ENCODE assay signal across 8 cellular contexts in the genomic region with DNA sequence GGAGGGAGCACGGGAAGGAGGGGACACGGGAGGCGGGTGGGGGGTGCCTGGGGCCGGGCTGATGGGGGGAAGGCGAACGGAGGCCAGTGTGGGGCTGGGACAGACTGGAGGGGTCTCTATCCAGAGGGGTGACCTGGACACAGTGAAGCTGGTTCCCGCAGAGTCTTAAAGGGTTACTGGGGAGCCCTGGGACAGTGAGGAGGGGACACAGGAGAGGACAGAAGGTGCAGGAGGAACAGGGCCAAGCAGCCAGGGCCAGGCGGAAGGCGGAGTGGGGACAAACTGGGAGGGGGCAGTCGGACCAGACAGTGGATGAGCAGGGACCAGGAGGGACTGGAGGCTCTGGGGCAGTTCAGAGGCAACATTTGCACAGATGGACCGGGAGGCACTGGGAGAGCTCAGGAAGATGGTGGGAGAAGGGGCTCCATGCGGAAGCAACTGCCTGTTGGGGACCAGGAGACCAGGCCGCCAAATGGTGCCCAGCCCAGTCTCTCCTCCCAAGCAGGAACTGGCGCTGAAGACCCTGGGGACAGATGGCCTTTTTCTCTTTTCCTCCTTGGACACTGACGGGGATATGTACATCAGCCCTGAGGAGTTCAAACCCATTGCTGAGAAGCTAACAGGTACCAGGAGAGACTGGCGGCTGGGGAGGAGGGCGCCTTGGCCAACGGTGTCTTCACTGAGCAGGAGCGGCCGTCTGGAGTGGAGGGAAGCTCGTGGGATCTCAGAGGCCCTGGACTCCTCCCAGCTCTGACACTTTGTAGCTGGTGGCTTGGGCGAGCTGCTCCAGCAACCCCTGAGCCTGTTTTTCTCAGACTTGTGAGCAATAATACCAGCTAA. TPM values are rescaled to one million over a fixed set of nuclear protein-coding genes. Genes with fewer than 3 reads are reported as not detected.
A peak's percentile ranks its signal among the peaks of the same experiment; 100 is the strongest.
DNase-seq lines count a peak whose midpoint lies in the region; TF ChIP-seq lines count a peak whose summit lies in the region.

No MANE protein-coding gene starts in this region.

- H3K36me3 Mint-ChIP-seq in activated naive CD8-positive, alpha-beta T cell, result no peaks in the 10 kb centered on the region

- TF ChIP-seq POLR2A in stomach (IDR thresholded peaks at IDR 0.05), result no peak

- H3K9me3 Mint-ChIP-seq in activated naive CD8-positive, alpha-beta T cell (ENCODE audit: low read depth), result no peaks in the 10 kb centered on the region

- peaks cover 9% of the 10 kb centered on the region for H3K27me3 ChIP-seq in iPS-18a (ENCODE audit: control insufficient read depth, insufficient read depth, low read length)
- no peaks in the 10 kb centered on the region for H3K27me3 ChIP-seq in stomach

- in situ Hi-C loops in KBM-7 (cut with MboI; ENCODE audit: low pct_unique_long_range_greater_than_20kb, low sequenced_read_pairs), result no loop called here

- H3K9ac ChIP-seq in iPS-18a (ENCODE audit: low read length), result peak overlapping the region; percentile 56

- no peak for TF ChIP-seq EP300 in stomach (IDR thresholded peaks at IDR 0.05)

- peaks cover 5% of the 10 kb centered on the region for H3K4me1 ChIP-seq in iPS-18a (ENCODE audit: control insufficient read depth, low read depth, low read length)
- H3K4me1 ChIP-seq in stomach, result peaks cover 50 to 91% (median 67%) of the 10 kb centered on the region in 4 donors

- peaks cover 67% of the 10 kb centered on the region for H3K4me1 Mint-ChIP-seq in activated naive CD8-positive, alpha-beta T cell (ENCODE audit: low read depth)

- 33 to 39% (median 37%) methylated on average over 22 of the region's 22 CpGs for WGBS in stomach, 5 donors

- no peaks in the 10 kb centered on the region for H3K9me3 ChIP-seq in iPS-18a (ENCODE audit: control insufficient read depth, low read depth, low read length)
- H3K9me3 ChIP-seq in stomach, result no peaks in the 10 kb centered on the region

- peak overlapping the region; percentile 78 for H3K4me3 Mint-ChIP-seq in activated naive CD8-positive, alpha-beta T cell

- peaks cover 7% of the 10 kb centered on the region for H3K36me3 ChIP-seq in iPS-18a (ENCODE audit: control insufficient read depth, low read depth, low read length)
- H3K36me3 ChIP-seq in stomach, result peaks cover 0 to 10% (median 8%) of the 10 kb centered on the region in 4 donors

- peak overlapping the region; percentile 22 for H3K27ac Mint-ChIP-seq in activated naive CD8-positive, alpha-beta T cell

- H3K27ac ChIP-seq in iPS-18a (ENCODE audit: low read length) (no peak overlapping the region), stomach (peak overlapping the region; percentile 71 to 92 (median 80))

- peak; percentile 49 for DNase-seq in NCI-H2227 (lab: John Stamatoyannopoulos, UW; ENCODE audit: unreplicated experiment)
- no peak for DNase-seq in NCI-H2227 treated with DMSO at 0.1 percent for 48 hours (lab: John Stamatoyannopoulos, UW)
- no peak for DNase-seq in stomach
- no peak for DNase-seq in NCI-H1417 treated with DMSO at 0.1 percent for 48 hours (lab: John Stamatoyannopoulos, UW)
- no peak for DNase-seq in NCI-H146 treated with DMSO at 0.1 percent for 48 hours (lab: John Stamatoyannopoulos, UW; ENCODE audit: unreplicated experiment)
- no peak for DNase-seq in KBM-7

- H3K27me3 Mint-ChIP-seq in activated naive CD8-positive, alpha-beta T cell, result no peaks in the 10 kb centered on the region

- intact Hi-C loops in stomach (cut with DNase I; ENCODE audit: low total_unique reads), result no loop called here

- H3K4me3 ChIP-seq in iPS-18a (ENCODE audit: low read length), result peak overlapping the region; percentile 77
- H3K4me3 ChIP-seq in stomach, result peak overlapping the region; percentile 60 to 72 (median 67)

- TF ChIP-seq CTCF in stomach (IDR thresholded peaks at IDR 0.05), result no peak

RNA-seq across cellular contexts. Expression of a gene that starts 0.8 kb away (rescaled TPM):
- 10 to 100 TPM in 4 of 5 donors, 1 to 10 TPM in 1; 1.7 to 81.1 (median 18.3) TPM for total RNA-seq in stomach
- 10 to 100 TPM in 2 of 3 donors, 1 to 10 TPM in 1; 9.5 to 29.4 (median 21.7) TPM for polyA plus RNA-seq in stomach

RNA-seq across cellular contexts. Expression of a gene that starts 19.0 kb away (rescaled TPM):
- 100 to 1,000 TPM in 3 of 5 donors, 10 to 100 TPM in 2; 39.3 to 301 (median 107) TPM for total RNA-seq in stomach
- 10 to 100 TPM; 41.1 to 52.4 (median 49.5) TPM for polyA plus RNA-seq in stomach

RNA-seq across cellular contexts. Expression of a gene that starts 58.5 kb away (rescaled TPM):
- 1 to 10 TPM in 1 of 5 donors, under 1 TPM in 1, not detected in 3; 0.87 to 2.8 TPM for total RNA-seq in stomach
- 1 to 10 TPM in 1 of 3 donors, under 1 TPM in 2; 0.68 to 1.5 (median 1.00) TPM for polyA plus RNA-seq in stomach
